ENCODE assay signal across 8 cellular contexts in the genomic region with DNA sequence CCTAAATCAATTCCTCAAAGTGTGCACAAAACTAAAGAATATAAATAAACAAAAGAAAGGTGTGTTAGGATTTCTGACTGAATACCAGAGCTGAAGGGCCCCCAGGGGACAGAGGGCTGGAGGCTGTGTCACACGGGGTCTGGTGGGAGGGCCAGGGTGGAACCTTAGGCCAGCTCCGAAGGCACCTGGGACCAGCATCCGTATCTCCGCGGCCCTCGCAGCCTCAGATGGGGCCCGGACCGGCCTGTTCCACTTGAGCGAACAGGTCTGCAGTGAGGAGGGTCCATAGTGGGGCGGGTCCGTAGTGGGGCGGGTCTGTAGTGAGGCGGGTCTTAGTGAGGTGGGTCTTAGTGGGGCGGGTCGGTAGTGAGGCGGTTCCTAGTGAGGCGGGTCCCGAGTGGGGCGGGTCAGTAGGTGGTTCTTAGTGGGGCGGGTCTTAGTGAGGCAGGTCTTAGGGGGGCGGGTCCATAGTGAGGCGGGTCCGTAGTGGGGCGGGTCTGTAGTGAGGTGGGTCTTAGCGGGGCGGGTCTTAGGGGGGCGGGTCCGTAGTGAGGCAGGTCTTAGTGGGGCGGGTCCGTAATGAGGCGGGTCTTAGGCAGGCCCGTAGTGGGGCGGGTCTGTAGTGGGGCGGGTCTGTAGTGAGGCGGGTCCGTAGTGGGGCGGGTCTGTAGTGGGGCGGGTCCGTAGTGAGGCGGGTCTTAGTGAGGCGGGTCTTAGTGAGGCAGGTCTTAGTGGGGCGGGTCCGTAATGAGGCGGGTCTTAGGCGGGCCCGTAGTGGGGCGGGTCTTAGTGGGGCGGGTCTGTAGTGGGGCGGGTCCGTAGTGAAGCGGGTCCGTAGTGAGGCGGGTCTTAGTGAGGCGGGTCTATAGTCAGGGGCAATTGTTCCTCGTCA. TPM values are rescaled to one million over a fixed set of nuclear protein-coding genes. Genes with fewer than 3 reads are reported as not detected.
DNase-seq lines count a peak whose midpoint lies in the region; ATAC-seq and TF ChIP-seq lines count a peak whose summit lies in the region.

No MANE protein-coding gene starts in this region.

- peak overlapping the region; percentile 3 to 56 (median 44) for H3K27ac ChIP-seq in Peyer's patch

- peak; percentile 35 for ATAC-seq in GM18519 (IDR thresholded peaks at IDR 0.05; ENCODE audit: low FRiP score, unreplicated experiment)
- no peak for ATAC-seq in HG02759 (IDR thresholded peaks at IDR 0.05; ENCODE audit: unreplicated experiment)
- no peak for ATAC-seq in HG03460 (IDR thresholded peaks at IDR 0.05; ENCODE audit: unreplicated experiment)
- no peak for ATAC-seq in HG03439 (IDR thresholded peaks at IDR 0.05; ENCODE audit: unreplicated experiment)
- no peak for ATAC-seq in GM18873 (IDR thresholded peaks at IDR 0.05; ENCODE audit: low FRiP score, unreplicated experiment)

- H3K27me3 ChIP-seq in Peyer's patch, result no peaks in the 10 kb centered on the region

- TF ChIP-seq POLR2A in Peyer's patch (IDR thresholded peaks at IDR 0.05), result no peak

- peaks cover 0 to 7% (median 0%) of the 10 kb centered on the region in 3 donors for H3K36me3 ChIP-seq in Peyer's patch

- TF ChIP-seq CTCF in Peyer's patch (IDR thresholded peaks at IDR 0.05), result no peak
- TF ChIP-seq CTCF in retinal pigment epithelial cell (conservative IDR thresholded peaks at IDR 0.05; ENCODE audit: low read depth, low read length), result no peak

- DNase-seq in Peyer's patch, result peak in 2 of 3 donors; percentile 49 to 71
- DNase-seq in fibroblast of the conjunctiva (ENCODE audit: low read depth), result peak; percentile 30
- no peak for DNase-seq in retinal pigment epithelial cell (ENCODE audit: low read depth)

- H3K4me3 ChIP-seq in Peyer's patch (no peak overlapping the region), retinal pigment epithelial cell (ENCODE audit: low read length) (peak overlapping the region; percentile 45)

- peaks cover 0 to 25% (median 7%) of the 10 kb centered on the region in 4 donors for H3K4me1 ChIP-seq in Peyer's patch

- no peaks in the 10 kb centered on the region for H3K9me3 ChIP-seq in Peyer's patch

RNA-seq across cellular contexts. Expression of gene GPR146, which starts 15.1 kb away (rescaled TPM):
- 10 to 100 TPM in 1 of 4 donors, 1 to 10 TPM in 3; 1.4 to 13.2 (median 4.4) TPM for total RNA-seq in Peyer's patch

RNA-seq across cellular contexts. Expression of gene GPER1, which starts 28.5 kb away (rescaled TPM):
- total RNA-seq in Peyer's patch, result 1 to 10 TPM in 3 of 4 donors, under 1 TPM in 1; 0.53 to 8.3 (median 2.1) TPM
